Comparison of ENCODE assay signal across 13 cellular contexts in the genomic region with DNA sequence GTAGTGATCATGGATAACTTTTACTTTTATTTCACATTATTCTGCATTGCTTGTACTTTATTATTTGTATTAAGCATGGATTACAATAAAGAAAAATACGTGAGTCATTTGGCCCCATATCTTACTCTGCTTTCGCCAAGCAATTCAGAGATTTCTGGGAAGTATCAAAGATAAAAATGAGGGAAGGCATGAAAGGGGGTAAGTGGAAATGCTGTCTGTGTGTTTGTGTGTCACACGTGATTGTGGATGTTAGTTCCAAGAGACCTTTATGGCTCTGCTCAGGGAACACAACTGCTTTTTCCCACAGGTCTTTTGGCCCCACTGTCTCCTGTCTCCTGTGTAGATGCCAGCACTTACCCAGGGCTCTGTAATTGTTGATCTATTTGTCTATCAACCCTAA. TPM values are rescaled to one million over a fixed set of nuclear protein-coding genes. Genes with fewer than 3 reads are reported as not detected.
DNase-seq lines count a peak whose midpoint lies in the region; ATAC-seq and TF ChIP-seq lines count a peak whose summit lies in the region.
"Had no signal": no experiment of that assay in that cellular context is flagged by ENCODE, and none has a peak within 500 bp of the region (broad histone marks: within the 10 kb centered on the region; RNA-seq: fewer than 3 reads in every experiment).

No MANE protein-coding gene starts in this region.

- H4K20me1 ChIP-seq in IMR-90 (ENCODE audit: insufficient read depth, low read length) = peaks cover 10% of the 10 kb centered on the region; the same call in 1 of the 2 replicates

- dilution Hi-C loops in IMR-90 (cut with HindIII; ENCODE audit: low sequenced_read_pairs, unreplicated experiment) = no loop called here

- no peak for TF ChIP-seq POLR2A in IMR-90 (IDR thresholded peaks at IDR 0.05; ENCODE audit: low read depth, low read length)

- no peak overlapping the region for H2AK9ac ChIP-seq in IMR-90 (replicated peaks; ENCODE audit: low read depth, low read length, poor library complexity)

- no peak overlapping the region for H3K4ac ChIP-seq in IMR-90 (ENCODE audit: low read depth, low read length)

- H3K36me3 ChIP-seq in ACC112 (ENCODE audit: insufficient read depth, low read length) (peaks cover 43% of the 10 kb centered on the region), IMR-90 (ENCODE audit: control insufficient read depth, insufficient read depth, low read length) (peaks cover 36% of the 10 kb centered on the region), tibial artery (no peaks in the 10 kb centered on the region)

- WGBS in IMR-90 (ENCODE audit: extremely low coverage in 2 of 2, insufficient read length in 1 of 2), 2 experiments = no CpG with 5 or more reads among the region's 3 CpGs

- no peak overlapping the region for H4K91ac ChIP-seq in IMR-90 (ENCODE audit: insufficient read depth, low read depth, low read length)

- H3K36me3 Mint-ChIP-seq in nephron (ENCODE audit: low read depth) = peaks cover 32% of the 10 kb centered on the region
- H3K36me3 Mint-ChIP-seq: CD14-positive monocyte; CD8-positive, alpha-beta T cell; IgD-negative memory B cell had no signal

- H3K56ac ChIP-seq in IMR-90 (ENCODE audit: extremely low read depth, insufficient read depth, low read length) = no peak overlapping the region

- POLR2A ChIA-PET in IMR-90 (lab: Charles Lee; ENCODE audit: unreplicated experiment) = no interaction called here

- TF ChIP-seq CTCF in IMR-90 (conservative IDR thresholded peaks at IDR 0.05; ENCODE audit: low read depth, low read length) (no peak), nephron (IDR thresholded peaks at IDR 0.05; ENCODE audit: unreplicated experiment in 3 of 3) (no peak), tibial artery (IDR thresholded peaks at IDR 0.05) (no peak)

- H3K14ac ChIP-seq in IMR-90 (replicated peaks; ENCODE audit: low read depth, low read length) = no peak overlapping the region

- BruUV-seq in IMR-90 (replicated peaks; lab: Mats Ljungman, UMichigan) = no TSS peak

- no peaks in the 10 kb centered on the region for H3K27me3 ChIP-seq in ACC112 (ENCODE audit: insufficient read depth, low read length)
- no peaks in the 10 kb centered on the region for H3K27me3 ChIP-seq in IMR-90 (ENCODE audit: control insufficient read depth, insufficient read depth, low read length)
- no peaks in the 10 kb centered on the region for H3K27me3 ChIP-seq in tibial artery

- peaks cover 5% of the 10 kb centered on the region for H3K27me3 Mint-ChIP-seq in nephron (ENCODE audit: low read depth)

- no peak overlapping the region for H3K9ac ChIP-seq in IMR-90 (ENCODE audit: low read depth, low read length)

- no peak for TF ChIP-seq RAD21 in IMR-90 (IDR thresholded peaks at IDR 0.05; ENCODE audit: low read length)

- peak overlapping the region; percentile 33 for H3K27ac ChIP-seq in ACC112 (ENCODE audit: low read depth, low read length)
- peak overlapping the region; percentile 45; the same call in 1 of the 2 replicates for H3K27ac ChIP-seq in IMR-90 (ENCODE audit: insufficient read depth, low read length)
- peak overlapping the region; percentile 17 to 66 for H3K27ac ChIP-seq in tibial artery
- H3K27ac ChIP-seq: A549 had no signal

- DNase-seq in IMR-90 = no peak
- no peak for DNase-seq in tibial artery
- DNase-seq in DMS53 (lab: John Stamatoyannopoulos, UW) = no peak
- DNase-seq in activated T-cell treated with anti-CD3 and anti-CD28 coated beads for 4 hours = no peak
- DNase-seq in EL = no peak
- DNase-seq: CD8-positive, alpha-beta T cell; COR-L47 had no signal

- no peak overlapping the region for H2BK20ac ChIP-seq in IMR-90 (ENCODE audit: low read depth, low read length)

- no peak overlapping the region for H3K23ac ChIP-seq in IMR-90 (ENCODE audit: low read depth, low read length)

- H3K4me1 ChIP-seq in ACC112 (ENCODE audit: control insufficient read depth, insufficient read depth, low read length, unreplicated experiment) (peaks cover 74% of the 10 kb centered on the region), IMR-90 (ENCODE audit: control insufficient read depth, insufficient read depth, low read length) (peaks cover 22% of the 10 kb centered on the region), tibial artery (peaks cover 0 to 50% (median 17%) of the 10 kb centered on the region in 4 donors)
- H3K4me1 ChIP-seq: A549 had no signal

- no peak for ATAC-seq in IMR-90 (ENCODE audit: low read depth)
- ATAC-seq: A549; CD8-positive, alpha-beta T cell; HCT116 had no signal

- H3K79me1 ChIP-seq in IMR-90 (ENCODE audit: low read depth in 1 of 2, low read length in 2 of 2) = peaks cover 38 to 73% of the 10 kb centered on the region in 2 experiments

- H2BK120ac ChIP-seq in IMR-90 (ENCODE audit: low read depth, low read length) = no peak overlapping the region

- no peak overlapping the region for H3K4me3 ChIP-seq in ACC112 (ENCODE audit: low read depth, low read length)
- H3K4me3 ChIP-seq in IMR-90 (ENCODE audit: insufficient read depth, low read depth, low read length) = no peak overlapping the region
- no peak overlapping the region for H3K4me3 ChIP-seq in tibial artery
- H3K4me3 ChIP-seq: A549 had no signal

- in situ Hi-C loops in IMR-90 (cut with MboI; ENCODE audit: low sequenced_read_pairs) = no loop called here

- H2BK15ac ChIP-seq in IMR-90 (ENCODE audit: low read depth, low read length) = no peak overlapping the region

- no peak overlapping the region for H4K8ac ChIP-seq in IMR-90 (ENCODE audit: low read depth in 2 of 2, low read length in 2 of 2)

- H3K9me1 ChIP-seq in IMR-90 (ENCODE audit: insufficient read depth, low read length) = peaks cover 23% of the 10 kb centered on the region

- H3K4me3 Mint-ChIP-seq in nephron = no peak overlapping the region
- H3K4me3 Mint-ChIP-seq: CD14-positive monocyte; CD8-positive, alpha-beta T cell; IgD-negative memory B cell had no signal

- H4K5ac ChIP-seq in IMR-90 (ENCODE audit: low read depth, low read length) = peak overlapping the region; percentile 49; the same call in 1 of the 2 replicates

- H3K4me2 ChIP-seq in IMR-90 (ENCODE audit: low read depth, low read length) = no peak overlapping the region
- H3K4me2 ChIP-seq: A549 had no signal

- H3K27ac Mint-ChIP-seq in nephron = peak overlapping the region in 2 of 3 experiments; percentile 93 to 98
- H3K27ac Mint-ChIP-seq: CD14-positive monocyte; CD8-positive, alpha-beta T cell had no signal

- peaks cover 29% of the 10 kb centered on the region for H3K79me2 ChIP-seq in ACC112 (ENCODE audit: control insufficient read depth, insufficient read depth, low read length, unreplicated experiment)

- H2AFZ ChIP-seq in ACC112 (ENCODE audit: low read length, unreplicated experiment) (no peak overlapping the region), IMR-90 (replicated peaks; ENCODE audit: low read length, poor library complexity) (no peak overlapping the region)

- H3K9me3 Mint-ChIP-seq in nephron = no peaks in the 10 kb centered on the region
- H3K9me3 Mint-ChIP-seq: CD8-positive, alpha-beta T cell; IgD-negative memory B cell had no signal

- peaks cover 68% of the 10 kb centered on the region for H3K4me1 Mint-ChIP-seq in nephron
- H3K4me1 Mint-ChIP-seq: IgD-negative memory B cell had no signal

- H3K18ac ChIP-seq in IMR-90 (ENCODE audit: low read depth, low read length) = no peak overlapping the region

- H3K9me3 ChIP-seq in IMR-90 (ENCODE audit: control insufficient read depth, insufficient read depth, low read length) = no peaks in the 10 kb centered on the region
- H3K9me3 ChIP-seq in tibial artery = no peaks in the 10 kb centered on the region
- H3K9me3 ChIP-seq: A549 had no signal

- CTCF ChIA-PET in IMR-90 (lab: Yijun Ruan, JAX) = interaction anchor here (0.6 to 1.2 kb wide), 2 partner anchors 23 to 53 kb away, joined by 3 read pairs; no protein-coding TSS in a partner anchor

- intact Hi-C loops in IMR-90 (cut with micrococcal nuclease) = no loop called here
- intact Hi-C loops in tibial artery (cut with DNase I; ENCODE audit: low total_unique reads) = no loop called here

- H2AK5ac ChIP-seq in IMR-90 (ENCODE audit: low read depth, low read length) = no peak overlapping the region

- H2BK5ac ChIP-seq in IMR-90 (ENCODE audit: low read depth, low read length, poor library complexity, severe bottlenecking) = no peak overlapping the region

TF ChIP-seq in IMR-90, 13 proteins besides CTCF, POLR2A, EP300 and RAD21:
- TF ChIP-seq RFX5 (IDR thresholded peaks at IDR 0.05; ENCODE audit: low read depth, low read length) (no peak), MAFK (IDR thresholded peaks at IDR 0.05; ENCODE audit: low read depth, low read length) (no peak), MXI1 (IDR thresholded peaks at IDR 0.05; ENCODE audit: borderline replicate concordance, low read depth, low read length) (no peak), SMC3 (IDR thresholded peaks at IDR 0.05; ENCODE audit: low read depth, low read length) (no peak), MAZ (IDR thresholded peaks at IDR 0.05; ENCODE audit: borderline replicate concordance, low read depth, low read length) (no peak), USF2 (IDR thresholded peaks at IDR 0.05; ENCODE audit: low read depth, low read length) (no peak), RCOR1 (IDR thresholded peaks at IDR 0.05; ENCODE audit: insufficient replicate concordance, low read length) (no peak), BHLHE40 (IDR thresholded peaks at IDR 0.05; ENCODE audit: low read depth, low read length) (no peak), NFE2L2 (IDR thresholded peaks at IDR 0.05; ENCODE audit: low read depth, low read length) (no peak)
- TF ChIP-seq, protein P1, sequence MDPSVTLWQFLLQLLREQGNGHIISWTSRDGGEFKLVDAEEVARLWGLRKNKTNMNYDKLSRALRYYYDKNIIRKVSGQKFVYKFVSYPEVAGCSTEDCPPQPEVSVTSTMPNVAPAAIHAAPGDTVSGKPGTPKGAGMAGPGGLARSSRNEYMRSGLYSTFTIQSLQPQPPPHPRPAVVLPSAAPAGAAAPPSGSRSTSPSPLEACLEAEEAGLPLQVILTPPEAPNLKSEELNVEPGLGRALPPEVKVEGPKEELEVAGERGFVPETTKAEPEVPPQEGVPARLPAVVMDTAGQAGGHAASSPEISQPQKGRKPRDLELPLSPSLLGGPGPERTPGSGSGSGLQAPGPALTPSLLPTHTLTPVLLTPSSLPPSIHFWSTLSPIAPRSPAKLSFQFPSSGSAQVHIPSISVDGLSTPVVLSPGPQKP (IDR thresholded peaks at IDR 0.05; ENCODE audit: borderline replicate concordance, low read depth, low read length) = no peak

RNA-seq across cellular contexts. Expression of gene NID2, which starts 10.5 kb away (rescaled TPM):
- total RNA-seq in IMR-90 (2012; rRNA removed) = 101 and 102 TPM in 2 replicates
- 278 and 303 TPM in 2 replicates for polyA plus RNA-seq in IMR-90 (2012; rRNA removed)
- 237 and 279 TPM in 2 replicates for polyA plus RNA-seq in IMR-90 (2012; cell fraction: cytosol; rRNA removed)
- 363 and 859 TPM in 2 replicates for polyA plus RNA-seq in IMR-90 (2012; cell fraction: nucleus; rRNA removed; ENCODE audit: low replicate concordance)
- total RNA-seq: CD8-positive, alpha-beta T cell had no signal
- polyA plus RNA-seq: CD14-positive monocyte had no signal
